In genomic region chr3:179268400-179269051, GRCh38 we compare ENCODE assay signal across 19 cellular contexts. TPM values are rescaled to one million over a fixed set of nuclear protein-coding genes. Genes with fewer than 3 reads are reported as not detected.
DNase-seq lines count a peak whose midpoint lies in the region; ATAC-seq and TF ChIP-seq lines count a peak whose summit lies in the region.
"Had no signal": no experiment of that assay in that cellular context is flagged by ENCODE, and none has a peak within 500 bp of the region (broad histone marks: within the 10 kb centered on the region; RNA-seq: fewer than 3 reads in every experiment).

No MANE protein-coding gene starts in this region.

- H3K4ac ChIP-seq in neuronal stem cell (ENCODE audit: low read length), result no peak overlapping the region

- ATAC-seq in HG02623 (IDR thresholded peaks at IDR 0.05; ENCODE audit: unreplicated experiment), result no peak
- ATAC-seq: activated CD8-positive, alpha-beta T cell treated with anti-CD3 and anti-CD28 coated beads, Interleukin-2, amount 10 ng/mL, durations not matched to agents 7 days and 5 days; left cardiac atrium had no signal

- H3K27me3 ChIP-seq in neuronal stem cell (ENCODE audit: control insufficient read depth in 3 of 3, insufficient read depth in 3 of 3, low read depth in 1 of 3, low read length in 3 of 3), result peaks cover 0 to 2% (median 0%) of the 10 kb centered on the region in 3 experiments
- peaks cover 4% of the 10 kb centered on the region for H3K27me3 ChIP-seq in suprapubic skin
- H3K27me3 ChIP-seq: testis had no signal

- TF ChIP-seq EP300 in suprapubic skin (IDR thresholded peaks at IDR 0.05), result no peak

- H2BK5ac ChIP-seq in neuronal stem cell (ENCODE audit: low read length), result no peak overlapping the region

- TF ChIP-seq CTCF in NB4 (IDR thresholded peaks at IDR 0.05; ENCODE audit: low read depth, low read length), result no peak
- TF ChIP-seq CTCF in suprapubic skin (IDR thresholded peaks at IDR 0.05), result no peak

- H3K27ac ChIP-seq in neuronal stem cell (replicated peaks; ENCODE audit: low read length) (no peak overlapping the region), suprapubic skin (no peak overlapping the region)
- H3K27ac ChIP-seq: testis had no signal

- H3K9ac ChIP-seq in neuronal stem cell (ENCODE audit: low read depth, low read length, poor library complexity), result peak overlapping the region; percentile 27

- H2BK12ac ChIP-seq in neuronal stem cell (ENCODE audit: low read length), result no peak overlapping the region

- H3K18ac ChIP-seq in neuronal stem cell (ENCODE audit: low read length), result no peak overlapping the region

- TF ChIP-seq POLR2A in NB4 (IDR thresholded peaks at IDR 0.05; ENCODE audit: extremely low read depth, insufficient read length), result peak; percentile 36
- TF ChIP-seq POLR2A in suprapubic skin (IDR thresholded peaks at IDR 0.05), result no peak

- H3K4me2 ChIP-seq in neuronal stem cell (ENCODE audit: insufficient read depth, low read length, poor library complexity, severe bottlenecking), result no peak overlapping the region

- H3K79me1 ChIP-seq in neuronal stem cell (ENCODE audit: low read depth, low read length), result no peaks in the 10 kb centered on the region

- DNase-seq in ELF-1 (ENCODE audit: low read depth, low spot score), result peak; percentile 17
- DNase-seq in NB4 (ENCODE audit: low read depth), result peak; percentile 72
- peak; percentile 37 for DNase-seq in dermis blood vessel endothelial cell
- no peak for DNase-seq in neuronal stem cell (ENCODE audit: low spot score)
- no peak for DNase-seq in suprapubic skin (ENCODE audit: low spot score in 2 of 2)
- no peak for DNase-seq in NCI-H2196 (lab: John Stamatoyannopoulos, UW; ENCODE audit: unreplicated experiment)
- DNase-seq: activated CD4-positive, CD25-positive, alpha-beta regulatory T cell treated with anti-CD3 and anti-CD28 coated beads, Interleukin-2, amount 50 U/mL, for 72 hours; activated CD8-positive, alpha-beta T cell treated with anti-CD3 and anti-CD28 coated beads, Interleukin-2, amount 10 ng/mL, durations not matched to agents 7 days and 5 days; activated naive CD4-positive, alpha-beta T cell; activated T-cell treated with anti-CD3 and anti-CD28 coated beads, Interleukin-2, amount 50 U/mL, for 1 hour; amygdala; CD8-positive, alpha-beta memory T cell; glutamatergic neuron; left cardiac atrium; NCI-H1417 treated with DMSO at 0.1 percent for 48 hours; NCI-H2107; stimulated activated CD4-positive, alpha-beta T cell treated with anti-CD3 and anti-CD28 coated beads, Interleukin-1b, Interleukin-23, amount 100 ng/mL, for 48 hours; testis had no signal

- H2BK15ac ChIP-seq in neuronal stem cell (ENCODE audit: low read length), result no peak overlapping the region

- WGBS in neuronal stem cell (ENCODE audit: extremely low coverage in 2 of 2, insufficient read length in 2 of 2, insufficient replicate concordance in 1 of 2), 2 donors, result no CpG with 5 or more reads among the region's 4 CpGs
- WGBS in suprapubic skin, result 51% methylated on average over 4 of the region's 4 CpGs

- H4K8ac ChIP-seq in neuronal stem cell (ENCODE audit: low read depth, low read length), result no peak overlapping the region

- H2BK120ac ChIP-seq in neuronal stem cell (ENCODE audit: low read depth, low read length), result no peak overlapping the region

- H4K91ac ChIP-seq in neuronal stem cell (ENCODE audit: low read depth, low read length, poor library complexity), result no peak overlapping the region

- H3K9me3 ChIP-seq in neuronal stem cell (replicated peaks in 1 of 2; ENCODE audit: control insufficient read depth in 2 of 2, insufficient read depth in 1 of 2, low read depth in 1 of 2, low read length in 2 of 2) (no peaks in the 10 kb centered on the region), suprapubic skin (no peaks in the 10 kb centered on the region)
- H3K9me3 ChIP-seq: testis had no signal

- no peaks in the 10 kb centered on the region for H3K36me3 ChIP-seq in neuronal stem cell (replicated peaks in 1 of 2; ENCODE audit: control insufficient read depth in 2 of 2, insufficient read depth in 2 of 2, low read length in 2 of 2)
- H3K36me3 ChIP-seq in suprapubic skin, result no peaks in the 10 kb centered on the region

- no peak overlapping the region for H3K14ac ChIP-seq in neuronal stem cell (ENCODE audit: low read length)

- H2AK5ac ChIP-seq in neuronal stem cell (ENCODE audit: low read depth, low read length), result no peak overlapping the region

- H3K4me1 ChIP-seq in neuronal stem cell (ENCODE audit: control insufficient read depth in 2 of 2, insufficient read depth in 1 of 2, low read depth in 1 of 2, low read length in 2 of 2), result no peaks in the 10 kb centered on the region
- no peaks in the 10 kb centered on the region for H3K4me1 ChIP-seq in suprapubic skin
- H3K4me1 ChIP-seq: testis had no signal

- peak overlapping the region; percentile 47 for H2AFZ ChIP-seq in neuronal stem cell (ENCODE audit: low read length)

- H3K4me3 ChIP-seq in NB4 (ENCODE audit: low read depth, low read length) (no peak overlapping the region), neuronal stem cell (ENCODE audit: low read length in 2 of 2) (no peak overlapping the region), suprapubic skin (no peak overlapping the region)
- H3K4me3 ChIP-seq: testis had no signal

- no peak overlapping the region for H3K23ac ChIP-seq in neuronal stem cell (ENCODE audit: low read depth, low read length, poor library complexity)

RNA-seq across cellular contexts. Expression of gene KCNMB3, which starts 17.6 kb away (rescaled TPM):
- 2.6 and 3.9 TPM in 2 replicates for total RNA-seq in dermis blood vessel endothelial cell
- 0.86 TPM for polyA plus RNA-seq in neuronal stem cell (2013, experiment 1 of 2)
- polyA plus RNA-seq in neuronal stem cell (2013, experiment 2 of 2), result 0.96 TPM
- total RNA-seq in suprapubic skin, result 1 to 10 TPM in 1 of 4 donors, under 1 TPM in 3; 0.47 to 1.7 (median 0.68) TPM
- polyA plus RNA-seq: CD8-positive, alpha-beta memory T cell had no signal

RNA-seq across cellular contexts. Expression of gene ZNF639, which starts 54.3 kb away (rescaled TPM):
- total RNA-seq in dermis blood vessel endothelial cell (57.4 and 61.9 TPM in 2 replicates), suprapubic skin (10 to 100 TPM; 14.7 to 39.6 (median 32.2) TPM)
- 36.1 TPM for polyA plus RNA-seq in neuronal stem cell (2013, experiment 1 of 2)
- polyA plus RNA-seq in neuronal stem cell (2013, experiment 2 of 2), result 37.2 TPM

Comparison
In these comparisons a context has a peak if more than half of its experiments do, and no peak if none do; other contexts are left out.
1. DNase-seq: peak in ELF-1 (single experiment), NB4 (single experiment) and dermis blood vessel endothelial cell (single experiment); none in neuronal stem cell (single experiment), suprapubic skin (0 of 2) and NCI-H2196 (single experiment).